In the genomic region with DNA sequence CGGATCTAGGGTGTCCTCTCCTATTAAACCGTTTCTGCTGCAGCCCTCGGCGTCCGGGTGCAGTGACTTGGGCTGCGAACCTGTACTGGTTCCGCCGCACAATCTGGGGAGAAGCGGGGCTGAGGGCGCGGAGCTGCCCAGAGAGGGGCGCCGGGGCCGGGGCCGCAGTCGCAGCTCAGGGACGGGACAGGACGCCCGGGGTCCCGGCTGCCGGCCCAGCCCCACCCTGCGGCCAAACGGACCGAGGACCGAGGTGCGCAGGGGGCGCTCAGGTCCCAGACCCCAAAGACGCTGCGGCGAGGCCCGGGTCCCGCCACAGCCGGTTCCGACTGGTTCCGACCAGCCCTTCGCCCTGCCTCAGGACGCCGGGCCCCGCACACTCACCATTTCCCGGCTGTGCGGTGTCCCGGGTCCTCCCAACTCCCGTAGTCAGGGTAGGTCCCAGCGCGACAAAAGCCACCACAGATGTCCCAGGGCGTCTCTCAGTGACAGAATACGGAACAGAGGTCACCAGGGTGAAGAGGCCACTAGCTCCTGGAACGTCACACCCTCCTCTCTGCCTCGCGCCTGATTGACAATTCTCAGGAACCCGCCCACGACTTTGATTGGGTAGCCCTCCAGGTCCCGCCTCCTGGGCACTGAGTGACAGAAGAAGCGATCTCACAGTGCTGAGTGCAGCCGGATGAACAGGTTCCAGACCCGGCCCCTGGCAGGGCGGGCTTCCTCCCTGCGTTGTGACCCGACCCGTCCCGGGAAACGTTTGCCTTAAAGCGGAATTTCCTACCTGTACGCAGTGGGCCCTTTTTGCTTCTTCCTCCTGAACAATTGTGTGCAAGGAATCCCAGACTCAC, we compare ENCODE assay signal across 1 cellular context.
TF ChIP-seq lines count a peak whose summit lies in the region.

Gene ZNF44 (minus strand): TSS at position 576 of the 851 bp plus-strand sequence. CDS start 189 bp downstream, at position 387.

TF ChIP-seq in HepG2, 621 proteins besides CTCF, POLR2A, EP300 and RAD21 (continued from another document and continues in another):
- TF ChIP-seq, protein P1, sequence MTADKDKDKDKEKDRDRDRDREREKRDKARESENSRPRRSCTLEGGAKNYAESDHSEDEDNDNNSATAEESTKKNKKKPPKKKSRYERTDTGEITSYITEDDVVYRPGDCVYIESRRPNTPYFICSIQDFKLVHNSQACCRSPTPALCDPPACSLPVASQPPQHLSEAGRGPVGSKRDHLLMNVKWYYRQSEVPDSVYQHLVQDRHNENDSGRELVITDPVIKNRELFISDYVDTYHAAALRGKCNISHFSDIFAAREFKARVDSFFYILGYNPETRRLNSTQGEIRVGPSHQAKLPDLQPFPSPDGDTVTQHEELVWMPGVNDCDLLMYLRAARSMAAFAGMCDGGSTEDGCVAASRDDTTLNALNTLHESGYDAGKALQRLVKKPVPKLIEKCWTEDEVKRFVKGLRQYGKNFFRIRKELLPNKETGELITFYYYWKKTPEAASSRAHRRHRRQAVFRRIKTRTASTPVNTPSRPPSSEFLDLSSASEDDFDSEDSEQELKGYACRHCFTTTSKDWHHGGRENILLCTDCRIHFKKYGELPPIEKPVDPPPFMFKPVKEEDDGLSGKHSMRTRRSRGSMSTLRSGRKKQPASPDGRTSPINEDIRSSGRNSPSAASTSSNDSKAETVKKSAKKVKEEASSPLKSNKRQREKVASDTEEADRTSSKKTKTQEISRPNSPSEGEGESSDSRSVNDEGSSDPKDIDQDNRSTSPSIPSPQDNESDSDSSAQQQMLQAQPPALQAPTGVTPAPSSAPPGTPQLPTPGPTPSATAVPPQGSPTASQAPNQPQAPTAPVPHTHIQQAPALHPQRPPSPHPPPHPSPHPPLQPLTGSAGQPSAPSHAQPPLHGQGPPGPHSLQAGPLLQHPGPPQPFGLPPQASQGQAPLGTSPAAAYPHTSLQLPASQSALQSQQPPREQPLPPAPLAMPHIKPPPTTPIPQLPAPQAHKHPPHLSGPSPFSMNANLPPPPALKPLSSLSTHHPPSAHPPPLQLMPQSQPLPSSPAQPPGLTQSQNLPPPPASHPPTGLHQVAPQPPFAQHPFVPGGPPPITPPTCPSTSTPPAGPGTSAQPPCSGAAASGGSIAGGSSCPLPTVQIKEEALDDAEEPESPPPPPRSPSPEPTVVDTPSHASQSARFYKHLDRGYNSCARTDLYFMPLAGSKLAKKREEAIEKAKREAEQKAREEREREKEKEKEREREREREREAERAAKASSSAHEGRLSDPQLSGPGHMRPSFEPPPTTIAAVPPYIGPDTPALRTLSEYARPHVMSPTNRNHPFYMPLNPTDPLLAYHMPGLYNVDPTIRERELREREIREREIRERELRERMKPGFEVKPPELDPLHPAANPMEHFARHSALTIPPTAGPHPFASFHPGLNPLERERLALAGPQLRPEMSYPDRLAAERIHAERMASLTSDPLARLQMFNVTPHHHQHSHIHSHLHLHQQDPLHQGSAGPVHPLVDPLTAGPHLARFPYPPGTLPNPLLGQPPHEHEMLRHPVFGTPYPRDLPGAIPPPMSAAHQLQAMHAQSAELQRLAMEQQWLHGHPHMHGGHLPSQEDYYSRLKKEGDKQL (CRISPR knock-in tag; IDR thresholded peaks at IDR 0.05; ENCODE audit: low read depth): no peak
- TF ChIP-seq ZNF335 (CRISPR knock-in tag; IDR thresholded peaks at IDR 0.05): no peak
- TF ChIP-seq, protein P2, sequence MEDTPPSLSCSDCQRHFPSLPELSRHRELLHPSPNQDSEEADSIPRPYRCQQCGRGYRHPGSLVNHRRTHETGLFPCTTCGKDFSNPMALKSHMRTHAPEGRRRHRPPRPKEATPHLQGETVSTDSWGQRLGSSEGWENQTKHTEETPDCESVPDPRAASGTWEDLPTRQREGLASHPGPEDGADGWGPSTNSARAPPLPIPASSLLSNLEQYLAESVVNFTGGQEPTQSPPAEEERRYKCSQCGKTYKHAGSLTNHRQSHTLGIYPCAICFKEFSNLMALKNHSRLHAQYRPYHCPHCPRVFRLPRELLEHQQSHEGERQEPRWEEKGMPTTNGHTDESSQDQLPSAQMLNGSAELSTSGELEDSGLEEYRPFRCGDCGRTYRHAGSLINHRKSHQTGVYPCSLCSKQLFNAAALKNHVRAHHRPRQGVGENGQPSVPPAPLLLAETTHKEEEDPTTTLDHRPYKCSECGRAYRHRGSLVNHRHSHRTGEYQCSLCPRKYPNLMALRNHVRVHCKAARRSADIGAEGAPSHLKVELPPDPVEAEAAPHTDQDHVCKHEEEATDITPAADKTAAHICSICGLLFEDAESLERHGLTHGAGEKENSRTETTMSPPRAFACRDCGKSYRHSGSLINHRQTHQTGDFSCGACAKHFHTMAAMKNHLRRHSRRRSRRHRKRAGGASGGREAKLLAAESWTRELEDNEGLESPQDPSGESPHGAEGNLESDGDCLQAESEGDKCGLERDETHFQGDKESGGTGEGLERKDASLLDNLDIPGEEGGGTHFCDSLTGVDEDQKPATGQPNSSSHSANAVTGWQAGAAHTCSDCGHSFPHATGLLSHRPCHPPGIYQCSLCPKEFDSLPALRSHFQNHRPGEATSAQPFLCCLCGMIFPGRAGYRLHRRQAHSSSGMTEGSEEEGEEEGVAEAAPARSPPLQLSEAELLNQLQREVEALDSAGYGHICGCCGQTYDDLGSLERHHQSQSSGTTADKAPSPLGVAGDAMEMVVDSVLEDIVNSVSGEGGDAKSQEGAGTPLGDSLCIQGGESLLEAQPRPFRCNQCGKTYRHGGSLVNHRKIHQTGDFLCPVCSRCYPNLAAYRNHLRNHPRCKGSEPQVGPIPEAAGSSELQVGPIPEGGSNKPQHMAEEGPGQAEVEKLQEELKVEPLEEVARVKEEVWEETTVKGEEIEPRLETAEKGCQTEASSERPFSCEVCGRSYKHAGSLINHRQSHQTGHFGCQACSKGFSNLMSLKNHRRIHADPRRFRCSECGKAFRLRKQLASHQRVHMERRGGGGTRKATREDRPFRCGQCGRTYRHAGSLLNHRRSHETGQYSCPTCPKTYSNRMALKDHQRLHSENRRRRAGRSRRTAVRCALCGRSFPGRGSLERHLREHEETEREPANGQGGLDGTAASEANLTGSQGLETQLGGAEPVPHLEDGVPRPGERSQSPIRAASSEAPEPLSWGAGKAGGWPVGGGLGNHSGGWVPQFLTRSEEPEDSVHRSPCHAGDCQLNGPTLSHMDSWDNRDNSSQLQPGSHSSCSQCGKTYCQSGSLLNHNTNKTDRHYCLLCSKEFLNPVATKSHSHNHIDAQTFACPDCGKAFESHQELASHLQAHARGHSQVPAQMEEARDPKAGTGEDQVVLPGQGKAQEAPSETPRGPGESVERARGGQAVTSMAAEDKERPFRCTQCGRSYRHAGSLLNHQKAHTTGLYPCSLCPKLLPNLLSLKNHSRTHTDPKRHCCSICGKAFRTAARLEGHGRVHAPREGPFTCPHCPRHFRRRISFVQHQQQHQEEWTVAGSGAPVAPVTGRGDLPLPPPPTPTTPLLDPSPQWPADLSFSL (CRISPR knock-in tag; IDR thresholded peaks at IDR 0.05): no peak
- TF ChIP-seq, protein P3, sequence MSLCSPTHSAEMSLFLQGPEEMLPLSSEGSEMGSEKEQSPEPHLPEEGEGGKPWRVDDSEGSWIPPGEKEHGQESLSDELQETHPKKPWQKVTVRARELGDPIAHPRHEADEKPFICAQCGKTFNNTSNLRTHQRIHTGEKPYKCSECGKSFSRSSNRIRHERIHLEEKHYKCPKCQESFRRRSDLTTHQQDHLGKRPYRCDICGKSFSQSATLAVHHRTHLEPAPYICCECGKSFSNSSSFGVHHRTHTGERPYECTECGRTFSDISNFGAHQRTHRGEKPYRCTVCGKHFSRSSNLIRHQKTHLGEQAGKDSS (CRISPR knock-in tag; IDR thresholded peaks at IDR 0.05; ENCODE audit: borderline replicate concordance, low read depth): no peak
- TF ChIP-seq, protein P4, sequence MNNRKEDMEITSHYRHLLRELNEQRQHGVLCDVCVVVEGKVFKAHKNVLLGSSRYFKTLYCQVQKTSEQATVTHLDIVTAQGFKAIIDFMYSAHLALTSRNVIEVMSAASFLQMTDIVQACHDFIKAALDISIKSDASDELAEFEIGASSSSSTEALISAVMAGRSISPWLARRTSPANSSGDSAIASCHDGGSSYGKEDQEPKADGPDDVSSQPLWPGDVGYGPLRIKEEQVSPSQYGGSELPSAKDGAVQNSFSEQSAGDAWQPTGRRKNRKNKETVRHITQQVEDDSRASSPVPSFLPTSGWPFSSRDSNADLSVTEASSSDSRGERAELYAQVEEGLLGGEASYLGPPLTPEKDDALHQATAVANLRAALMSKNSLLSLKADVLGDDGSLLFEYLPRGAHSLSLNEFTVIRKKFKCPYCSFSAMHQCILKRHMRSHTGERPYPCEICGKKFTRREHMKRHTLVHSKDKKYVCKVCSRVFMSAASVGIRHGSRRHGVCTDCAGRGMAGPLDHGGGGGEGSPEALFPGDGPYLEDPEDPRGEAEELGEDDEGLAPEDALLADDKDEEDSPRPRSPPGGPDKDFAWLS (CRISPR knock-in tag; IDR thresholded peaks at IDR 0.05; ENCODE audit: borderline replicate concordance): no peak
- no peak for TF ChIP-seq ZNF781 (CRISPR knock-in tag; IDR thresholded peaks at IDR 0.05; ENCODE audit: borderline replicate concordance, not compliant biosample characterization)
- peak; percentile 78; the same call in 1 of the 2 replicates for TF ChIP-seq KDM5B (CRISPR knock-in tag; IDR thresholded peaks at IDR 0.05; ENCODE audit: borderline replicate concordance)
- no peak for TF ChIP-seq ZFP36 (IDR thresholded peaks at IDR 0.05; ENCODE audit: borderline replicate concordance, low read depth, low read length, partially characterized antibody)
- TF ChIP-seq, protein P5, sequence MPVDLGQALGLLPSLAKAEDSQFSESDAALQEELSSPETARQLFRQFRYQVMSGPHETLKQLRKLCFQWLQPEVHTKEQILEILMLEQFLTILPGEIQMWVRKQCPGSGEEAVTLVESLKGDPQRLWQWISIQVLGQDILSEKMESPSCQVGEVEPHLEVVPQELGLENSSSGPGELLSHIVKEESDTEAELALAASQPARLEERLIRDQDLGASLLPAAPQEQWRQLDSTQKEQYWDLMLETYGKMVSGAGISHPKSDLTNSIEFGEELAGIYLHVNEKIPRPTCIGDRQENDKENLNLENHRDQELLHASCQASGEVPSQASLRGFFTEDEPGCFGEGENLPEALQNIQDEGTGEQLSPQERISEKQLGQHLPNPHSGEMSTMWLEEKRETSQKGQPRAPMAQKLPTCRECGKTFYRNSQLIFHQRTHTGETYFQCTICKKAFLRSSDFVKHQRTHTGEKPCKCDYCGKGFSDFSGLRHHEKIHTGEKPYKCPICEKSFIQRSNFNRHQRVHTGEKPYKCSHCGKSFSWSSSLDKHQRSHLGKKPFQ (CRISPR knock-in tag; IDR thresholded peaks at IDR 0.05; ENCODE audit: insufficient replicate concordance): peak; percentile 53
- peak; percentile 57 for TF ChIP-seq SALL1 (CRISPR knock-in tag; IDR thresholded peaks at IDR 0.05)
- TF ChIP-seq ZNF274 (CRISPR knock-in tag; IDR thresholded peaks at IDR 0.05): peak; percentile 92; the same call in 1 of the 2 replicates
- TF ChIP-seq CCDC6 (CRISPR knock-in tag; IDR thresholded peaks at IDR 0.05): no peak
- TF ChIP-seq MAF1 (CRISPR knock-in tag; IDR thresholded peaks at IDR 0.05; ENCODE audit: borderline replicate concordance): no peak
- TF ChIP-seq EED (CRISPR knock-in tag; IDR thresholded peaks at IDR 0.05): no peak
- TF ChIP-seq, protein P6, sequence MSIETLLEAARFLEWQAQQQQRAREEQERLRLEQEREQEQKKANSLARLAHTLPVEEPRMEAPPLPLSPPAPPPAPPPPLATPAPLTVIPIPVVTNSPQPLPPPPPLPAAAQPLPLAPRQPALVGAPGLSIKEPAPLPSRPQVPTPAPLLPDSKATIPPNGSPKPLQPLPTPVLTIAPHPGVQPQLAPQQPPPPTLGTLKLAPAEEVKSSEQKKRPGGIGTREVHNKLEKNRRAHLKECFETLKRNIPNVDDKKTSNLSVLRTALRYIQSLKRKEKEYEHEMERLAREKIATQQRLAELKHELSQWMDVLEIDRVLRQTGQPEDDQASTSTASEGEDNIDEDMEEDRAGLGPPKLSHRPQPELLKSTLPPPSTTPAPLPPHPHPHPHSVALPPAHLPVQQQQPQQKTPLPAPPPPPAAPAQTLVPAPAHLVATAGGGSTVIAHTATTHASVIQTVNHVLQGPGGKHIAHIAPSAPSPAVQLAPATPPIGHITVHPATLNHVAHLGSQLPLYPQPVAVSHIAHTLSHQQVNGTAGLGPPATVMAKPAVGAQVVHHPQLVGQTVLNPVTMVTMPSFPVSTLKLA (IDR thresholded peaks at IDR 0.05): peak; percentile 5; the same call in 1 of the 2 replicates
- peak; percentile 63; the same call in 1 of the 2 replicates for TF ChIP-seq CSRNP1 (CRISPR knock-in tag; IDR thresholded peaks at IDR 0.05)
- TF ChIP-seq DNMT3B (CRISPR knock-in tag; conservative IDR thresholded peaks at IDR 0.05): no peak
- TF ChIP-seq ZNF589 (CRISPR knock-in tag; conservative IDR thresholded peaks at IDR 0.05): no peak
- no peak for TF ChIP-seq RFX1 (IDR thresholded peaks at IDR 0.05)
- no peak for TF ChIP-seq ZNF841 (CRISPR knock-in tag; IDR thresholded peaks at IDR 0.05; ENCODE audit: borderline replicate concordance)
- no peak for TF ChIP-seq ZBTB14 (CRISPR knock-in tag; IDR thresholded peaks at IDR 0.05)
- no peak; the same call in 1 of the 2 replicates for TF ChIP-seq GFI1 (CRISPR knock-in tag; IDR thresholded peaks at IDR 0.05; ENCODE audit: borderline replicate concordance)
- TF ChIP-seq EEA1 (CRISPR knock-in tag; IDR thresholded peaks at IDR 0.05; ENCODE audit: borderline replicate concordance): no peak
- TF ChIP-seq ZSCAN9 (CRISPR knock-in tag; IDR thresholded peaks at IDR 0.05; ENCODE audit: borderline replicate concordance): 0 out of 2 replicates have a peak, but pooled peaks have one; percentile 35
- no peak; the same call in 1 of the 2 replicates for TF ChIP-seq ZNF136 (CRISPR knock-in tag; IDR thresholded peaks at IDR 0.05; ENCODE audit: low read depth)
- no peak for TF ChIP-seq CENPT (CRISPR knock-in tag; IDR thresholded peaks at IDR 0.05; ENCODE audit: low read depth)
- TF ChIP-seq BRD4 (CRISPR knock-in tag; IDR thresholded peaks at IDR 0.05): no peak; the same call in 1 of the 2 replicates
- TF ChIP-seq ZKSCAN5 (CRISPR knock-in tag; IDR thresholded peaks at IDR 0.05): no peak
- peak; percentile 47; the same call in 1 of the 3 replicates for TF ChIP-seq MXI1 (IDR thresholded peaks at IDR 0.05; ENCODE audit: borderline replicate concordance, low read depth, low read length)
- no peak for TF ChIP-seq ZBTB42 (CRISPR knock-in tag; IDR thresholded peaks at IDR 0.05)
